7 cellular contexts compared by ENCODE assay signal in genomic region chr12:117606024-117606423, GRCh38.
"Had no signal": no experiment of that assay in that cellular context is flagged by ENCODE, and none has a peak within 500 bp of the region (broad histone marks: within the 10 kb centered on the region; RNA-seq: fewer than 3 reads in every experiment).

No MANE protein-coding gene starts in this region.

- FAIRE-seq: HTR-8/SVneo had no signal

- H3K27ac Mint-ChIP-seq: IgD-negative memory B cell had no signal

- H3K27me3 Mint-ChIP-seq: IgD-negative memory B cell had no signal

- H3K9ac ChIP-seq: KMS-11 had no signal

- H3K4me2 ChIP-seq: KMS-11 had no signal

- DNase-seq: IMR-90, KBM-7, KG1 had no signal

- H3K4me1 Mint-ChIP-seq: IgD-negative memory B cell had no signal

- H3K27ac ChIP-seq: HL-60, KMS-11 had no signal

- H3K4me3 Mint-ChIP-seq: IgD-negative memory B cell had no signal

- H3K36me3 Mint-ChIP-seq: IgD-negative memory B cell had no signal
